ENCODE assay signal across 17 cellular contexts in genomic region chr5:9927106-9927505, GRCh38.
DNase-seq lines count a peak whose midpoint lies in the region; ATAC-seq, FAIRE-seq and TF ChIP-seq lines count a peak whose summit lies in the region.
"Had no signal": no experiment of that assay in that cellular context is flagged by ENCODE, and none has a peak within 500 bp of the region (broad histone marks: within the 10 kb centered on the region; RNA-seq: fewer than 3 reads in every experiment).

No MANE protein-coding gene starts in this region.

- H3K36me3 Mint-ChIP-seq in WTC11: peaks cover 27% of the 10 kb centered on the region

- DNase-seq in HepG2 (ENCODE audit: low spot score) (no peak), right lobe of liver (no peak), WTC11 (ENCODE audit: low spot score) (no peak), islet precursor cell (peak; percentile 85), urothelium cell line (ENCODE audit: low spot score) (no peak), SIG-M5 treated with dmso at 0.1 percent for 504 hours (lab: John Stamatoyannopoulos, UW; ENCODE audit: unreplicated experiment) (no peak), NCI-H1417 treated with DMSO at 0.1 percent for 48 hours (lab: John Stamatoyannopoulos, UW) (no peak)
- DNase-seq: activated naive CD4-positive, alpha-beta T cell treated with anti-CD3 and anti-CD28 coated beads for 36 hours; esophagus squamous epithelium; KBM-7; NCI-H146; NCI-H748 treated with DMSO at 0.1 percent for 48 hours; SHP77 had no signal

- CTCF ChIA-PET in HepG2 (lab: Yijun Ruan, JAX; ENCODE audit: low intra/inter-chr PET ratio, low total read pairs) (no interaction called here), WTC11 (lab: Charles Lee) (no interaction called here)

- peaks cover 7% of the 10 kb centered on the region; the same call in 1 of the 2 replicates for H3K9me3 ChIP-seq in HepG2 (ENCODE audit: low read length)
- H3K9me3 ChIP-seq in right lobe of liver: no peaks in the 10 kb centered on the region
- H3K9me3 ChIP-seq: prostate gland had no signal

- H3K9me3 Mint-ChIP-seq in WTC11: peaks cover 30% of the 10 kb centered on the region

- H3K27me3 ChIP-seq in HepG2 (ENCODE audit: control insufficient read depth in 1 of 2, insufficient read depth in 2 of 2, low read length in 2 of 2) (no peaks in the 10 kb centered on the region), right lobe of liver (no peaks in the 10 kb centered on the region)

- no peak for TF ChIP-seq EP300 in HepG2 (IDR thresholded peaks at IDR 0.05; ENCODE audit: low read depth in 2 of 2, low read length in 2 of 2)
- no peak for TF ChIP-seq EP300 in HepG2 (CRISPR knock-in tag; IDR thresholded peaks at IDR 0.05; ENCODE audit: borderline replicate concordance)

- H4K20me1 ChIP-seq in HepG2 (ENCODE audit: insufficient read depth, low read length): no peaks in the 10 kb centered on the region

- TF ChIP-seq RAD21 in HepG2 (CRISPR knock-in tag; IDR thresholded peaks at IDR 0.05): no peak

- BruUV-seq in HepG2 (replicated peaks; lab: Mats Ljungman, UMichigan): no TSS peak

- H3K9ac ChIP-seq in HepG2 (ENCODE audit: insufficient read depth, low read depth, low read length): no peak overlapping the region

- peaks cover 27% of the 10 kb centered on the region for H3K4me1 Mint-ChIP-seq in WTC11
- H3K4me1 Mint-ChIP-seq: central memory CD8-positive, alpha-beta T cell had no signal

- intact Hi-C loops in HepG2 (cut with micrococcal nuclease; ENCODE audit: unreplicated experiment): no loop called here
- intact Hi-C loops in right lobe of liver (cut with DNase I): no loop called here

- POLR2A ChIA-PET in HepG2 (lab: Yijun Ruan, JAX) (no interaction called here), WTC11 (lab: Charles Lee) (no interaction called here)

- H2AFZ ChIP-seq in HepG2 (ENCODE audit: low read length): no peak overlapping the region

- ATAC-seq in HepG2: no peak
- no peak for ATAC-seq in right lobe of liver
- peak; percentile 51 for ATAC-seq in WTC11
- no peak for ATAC-seq in GM18511 (IDR thresholded peaks at IDR 0.05; ENCODE audit: unreplicated experiment)

- no peaks in the 10 kb centered on the region for H3K79me2 ChIP-seq in HepG2 (ENCODE audit: insufficient read depth, low read length)

- no peak for FAIRE-seq in HepG2 (lab: Jason Lieb, UNC)
- peak; percentile 59 for FAIRE-seq in urothelium cell line (lab: Jason Lieb, UNC)
- FAIRE-seq: GM12891 had no signal

- H3K27me3 Mint-ChIP-seq in WTC11 (ENCODE audit: low read depth): peaks cover 15% of the 10 kb centered on the region
- H3K27me3 Mint-ChIP-seq: central memory CD8-positive, alpha-beta T cell had no signal

- TF ChIP-seq CTCF in HepG2 (CRISPR knock-in tag; IDR thresholded peaks at IDR 0.05) (no peak), right lobe of liver (IDR thresholded peaks at IDR 0.05) (no peak), WTC11 (IDR thresholded peaks at IDR 0.05) (no peak)

- H3K4me3 ChIP-seq in HepG2 (replicated peaks in 1 of 3; ENCODE audit: insufficient read depth in 1 of 3, low read depth in 2 of 3, low read length in 3 of 3) (no peak overlapping the region), right lobe of liver (no peak overlapping the region)
- H3K4me3 ChIP-seq: esophagus squamous epithelium, prostate gland had no signal

- H3K4me1 ChIP-seq in HepG2 (ENCODE audit: insufficient read depth, low read length): no peaks in the 10 kb centered on the region
- H3K4me1 ChIP-seq in right lobe of liver: no peaks in the 10 kb centered on the region
- H3K4me1 ChIP-seq: prostate gland had no signal

- no peak overlapping the region for H3K4me2 ChIP-seq in HepG2 (ENCODE audit: low read depth, low read length)

- H3K27ac Mint-ChIP-seq in WTC11: no peak overlapping the region
- H3K27ac Mint-ChIP-seq: activated naive CD4-positive, alpha-beta T cell treated with anti-CD3 and anti-CD28 coated beads for 36 hours had no signal

- H3K36me3 ChIP-seq in HepG2 (replicated peaks in 1 of 2; ENCODE audit: control insufficient read depth in 1 of 2, insufficient read depth in 2 of 2, low read length in 2 of 2) (no peaks in the 10 kb centered on the region), right lobe of liver (no peaks in the 10 kb centered on the region)
- H3K36me3 ChIP-seq: esophagus squamous epithelium, prostate gland had no signal

- in situ Hi-C loops in HepG2 (cut with HindIII; ENCODE audit: extremely low pct_ligation_motif_present, low pct_unique_long_range_greater_than_20kb): no loop called here

- 29% methylated on average over 1 of the region's 1 CpG for WGBS in HepG2 (ENCODE audit: low lambda C conversion rate)
- WGBS in right lobe of liver (ENCODE audit: insufficient coverage, low coverage, low lambda C conversion rate, missing lambda C conversion rate): 62% methylated on average over 1 of the region's 1 CpG

- TF ChIP-seq POLR2A in HepG2 (IDR thresholded peaks at IDR 0.05; ENCODE audit: insufficient read depth in 1 of 2, low read depth in 2 of 2, low read length in 2 of 2) (no peak), right lobe of liver (IDR thresholded peaks at IDR 0.05) (no peak)

- H3K4me3 Mint-ChIP-seq in WTC11: no peak overlapping the region
- H3K4me3 Mint-ChIP-seq: activated naive CD4-positive, alpha-beta T cell treated with anti-CD3 and anti-CD28 coated beads for 36 hours; central memory CD8-positive, alpha-beta T cell had no signal

- H3K27ac ChIP-seq in HepG2 (ENCODE audit: extremely low read length, insufficient read depth, low read length): no peak overlapping the region
- H3K27ac ChIP-seq in right lobe of liver: no peak overlapping the region
- H3K27ac ChIP-seq: esophagus squamous epithelium, prostate gland had no signal

TF ChIP-seq in HepG2, 621 proteins besides CTCF, POLR2A, EP300 and RAD21:
- TF ChIP-seq MAFF (IDR thresholded peaks at IDR 0.05; ENCODE audit: low read depth, low read length) (peak; percentile 82), ZNF274 (CRISPR knock-in tag; IDR thresholded peaks at IDR 0.05) (no peak), MAFK (conservative IDR thresholded peaks at IDR 0.05 in 1 of 2, IDR thresholded peaks at IDR 0.05 in 1 of 2; ENCODE audit: low read length in 2 of 2) (peak; percentile 75 to 88)
TF ChIP-seq in HepG2: peak in this region for 2.

TF ChIP-seq in WTC11, 78 proteins besides CTCF, POLR2A, EP300 and RAD21:
- no peak for TF ChIP-seq RORB (CRISPR knock-in tag; IDR thresholded peaks at IDR 0.05)
- TF ChIP-seq, protein P1, sequence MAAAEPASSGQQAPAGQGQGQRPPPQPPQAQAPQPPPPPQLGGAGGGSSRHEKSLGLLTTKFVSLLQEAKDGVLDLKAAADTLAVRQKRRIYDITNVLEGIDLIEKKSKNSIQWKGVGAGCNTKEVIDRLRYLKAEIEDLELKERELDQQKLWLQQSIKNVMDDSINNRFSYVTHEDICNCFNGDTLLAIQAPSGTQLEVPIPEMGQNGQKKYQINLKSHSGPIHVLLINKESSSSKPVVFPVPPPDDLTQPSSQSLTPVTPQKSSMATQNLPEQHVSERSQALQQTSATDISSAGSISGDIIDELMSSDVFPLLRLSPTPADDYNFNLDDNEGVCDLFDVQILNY (CRISPR knock-in tag; IDR thresholded peaks at IDR 0.05): no peak
- TF ChIP-seq IRF1 (CRISPR knock-in tag; IDR thresholded peaks at IDR 0.05): no peak
- TF ChIP-seq NFYB (CRISPR knock-in tag; conservative IDR thresholded peaks at IDR 0.05; ENCODE audit: low read depth): no peak
- TF ChIP-seq, protein P2, sequence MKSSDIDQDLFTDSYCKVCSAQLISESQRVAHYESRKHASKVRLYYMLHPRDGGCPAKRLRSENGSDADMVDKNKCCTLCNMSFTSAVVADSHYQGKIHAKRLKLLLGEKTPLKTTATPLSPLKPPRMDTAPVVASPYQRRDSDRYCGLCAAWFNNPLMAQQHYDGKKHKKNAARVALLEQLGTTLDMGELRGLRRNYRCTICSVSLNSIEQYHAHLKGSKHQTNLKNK (CRISPR knock-in tag; IDR thresholded peaks at IDR 0.05): no peak
- TF ChIP-seq SMAD3 (CRISPR knock-in tag; IDR thresholded peaks at IDR 0.05; ENCODE audit: borderline replicate concordance): no peak
- no peak for TF ChIP-seq ZNF138 (CRISPR knock-in tag; conservative IDR thresholded peaks at IDR 0.05)
- TF ChIP-seq FOXK1 (CRISPR knock-in tag; IDR thresholded peaks at IDR 0.05): no peak
